In genomic region chr3:58008140-58009025, GRCh38 we compare ENCODE assay signal across 1 cellular context.
TF ChIP-seq lines count a peak whose summit lies in the region.

A gene with protein sequence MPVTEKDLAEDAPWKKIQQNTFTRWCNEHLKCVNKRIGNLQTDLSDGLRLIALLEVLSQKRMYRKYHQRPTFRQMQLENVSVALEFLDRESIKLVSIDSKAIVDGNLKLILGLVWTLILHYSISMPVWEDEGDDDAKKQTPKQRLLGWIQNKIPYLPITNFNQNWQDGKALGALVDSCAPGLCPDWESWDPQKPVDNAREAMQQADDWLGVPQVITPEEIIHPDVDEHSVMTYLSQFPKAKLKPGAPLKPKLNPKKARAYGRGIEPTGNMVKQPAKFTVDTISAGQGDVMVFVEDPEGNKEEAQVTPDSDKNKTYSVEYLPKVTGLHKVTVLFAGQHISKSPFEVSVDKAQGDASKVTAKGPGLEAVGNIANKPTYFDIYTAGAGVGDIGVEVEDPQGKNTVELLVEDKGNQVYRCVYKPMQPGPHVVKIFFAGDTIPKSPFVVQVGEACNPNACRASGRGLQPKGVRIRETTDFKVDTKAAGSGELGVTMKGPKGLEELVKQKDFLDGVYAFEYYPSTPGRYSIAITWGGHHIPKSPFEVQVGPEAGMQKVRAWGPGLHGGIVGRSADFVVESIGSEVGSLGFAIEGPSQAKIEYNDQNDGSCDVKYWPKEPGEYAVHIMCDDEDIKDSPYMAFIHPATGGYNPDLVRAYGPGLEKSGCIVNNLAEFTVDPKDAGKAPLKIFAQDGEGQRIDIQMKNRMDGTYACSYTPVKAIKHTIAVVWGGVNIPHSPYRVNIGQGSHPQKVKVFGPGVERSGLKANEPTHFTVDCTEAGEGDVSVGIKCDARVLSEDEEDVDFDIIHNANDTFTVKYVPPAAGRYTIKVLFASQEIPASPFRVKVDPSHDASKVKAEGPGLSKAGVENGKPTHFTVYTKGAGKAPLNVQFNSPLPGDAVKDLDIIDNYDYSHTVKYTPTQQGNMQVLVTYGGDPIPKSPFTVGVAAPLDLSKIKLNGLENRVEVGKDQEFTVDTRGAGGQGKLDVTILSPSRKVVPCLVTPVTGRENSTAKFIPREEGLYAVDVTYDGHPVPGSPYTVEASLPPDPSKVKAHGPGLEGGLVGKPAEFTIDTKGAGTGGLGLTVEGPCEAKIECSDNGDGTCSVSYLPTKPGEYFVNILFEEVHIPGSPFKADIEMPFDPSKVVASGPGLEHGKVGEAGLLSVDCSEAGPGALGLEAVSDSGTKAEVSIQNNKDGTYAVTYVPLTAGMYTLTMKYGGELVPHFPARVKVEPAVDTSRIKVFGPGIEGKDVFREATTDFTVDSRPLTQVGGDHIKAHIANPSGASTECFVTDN (N-terminal part only) (plus strand): TSS chr3:58008422. CDS start chr3:58008565, 143 bp downstream.

TF ChIP-seq in WTC11, 78 proteins besides CTCF, POLR2A, EP300 and RAD21 (continued from another document):
- TF ChIP-seq, protein P1, sequence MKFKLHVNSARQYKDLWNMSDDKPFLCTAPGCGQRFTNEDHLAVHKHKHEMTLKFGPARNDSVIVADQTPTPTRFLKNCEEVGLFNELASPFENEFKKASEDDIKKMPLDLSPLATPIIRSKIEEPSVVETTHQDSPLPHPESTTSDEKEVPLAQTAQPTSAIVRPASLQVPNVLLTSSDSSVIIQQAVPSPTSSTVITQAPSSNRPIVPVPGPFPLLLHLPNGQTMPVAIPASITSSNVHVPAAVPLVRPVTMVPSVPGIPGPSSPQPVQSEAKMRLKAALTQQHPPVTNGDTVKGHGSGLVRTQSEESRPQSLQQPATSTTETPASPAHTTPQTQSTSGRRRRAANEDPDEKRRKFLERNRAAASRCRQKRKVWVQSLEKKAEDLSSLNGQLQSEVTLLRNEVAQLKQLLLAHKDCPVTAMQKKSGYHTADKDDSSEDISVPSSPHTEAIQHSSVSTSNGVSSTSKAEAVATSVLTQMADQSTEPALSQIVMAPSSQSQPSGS (CRISPR knock-in tag; IDR thresholded peaks at IDR 0.05; ENCODE audit: borderline replicate concordance, low read depth): no peak
- TF ChIP-seq NR3C1 (CRISPR knock-in tag; conservative IDR thresholded peaks at IDR 0.05; ENCODE audit: low read depth): no peak
- peak; percentile 82; the same call in 1 of the 2 replicates for TF ChIP-seq FOXP1 (CRISPR knock-in tag; IDR thresholded peaks at IDR 0.05; ENCODE audit: borderline replicate concordance)
- TF ChIP-seq GABPB1 (CRISPR knock-in tag; IDR thresholded peaks at IDR 0.05): peak; percentile 42; the same call in 1 of the 2 replicates
- TF ChIP-seq FOXP4 (CRISPR knock-in tag; IDR thresholded peaks at IDR 0.05): peak; percentile 51
- no peak for TF ChIP-seq GRHL2 (CRISPR knock-in tag; IDR thresholded peaks at IDR 0.05; ENCODE audit: insufficient replicate concordance, severe bottlenecking)
- no peak; the same call in 1 of the 2 replicates for TF ChIP-seq TEAD1 (CRISPR knock-in tag; IDR thresholded peaks at IDR 0.05)
- 0 out of 2 replicates have a peak, but pooled peaks have one; percentile 75 for TF ChIP-seq MLX (CRISPR knock-in tag; IDR thresholded peaks at IDR 0.05)
- no peak for TF ChIP-seq HMGA2 (CRISPR knock-in tag; IDR thresholded peaks at IDR 0.05)
- peak; percentile 74 for TF ChIP-seq HMGXB4 (CRISPR knock-in tag; IDR thresholded peaks at IDR 0.05)
- TF ChIP-seq ETV6 (CRISPR knock-in tag; IDR thresholded peaks at IDR 0.05): 0 out of 2 replicates have a peak, but pooled peaks have one; percentile 58
- TF ChIP-seq ZNF317 (CRISPR knock-in tag; IDR thresholded peaks at IDR 0.05; ENCODE audit: borderline replicate concordance, low read depth): 0 out of 2 replicates have a peak, but pooled peaks have one; percentile 49
- TF ChIP-seq ATF1 (CRISPR knock-in tag; IDR thresholded peaks at IDR 0.05): peak; percentile 89; the same call in 1 of the 2 replicates
- no peak for TF ChIP-seq ZNF263 (CRISPR knock-in tag; IDR thresholded peaks at IDR 0.05; ENCODE audit: low read depth)
- TF ChIP-seq, protein P2, sequence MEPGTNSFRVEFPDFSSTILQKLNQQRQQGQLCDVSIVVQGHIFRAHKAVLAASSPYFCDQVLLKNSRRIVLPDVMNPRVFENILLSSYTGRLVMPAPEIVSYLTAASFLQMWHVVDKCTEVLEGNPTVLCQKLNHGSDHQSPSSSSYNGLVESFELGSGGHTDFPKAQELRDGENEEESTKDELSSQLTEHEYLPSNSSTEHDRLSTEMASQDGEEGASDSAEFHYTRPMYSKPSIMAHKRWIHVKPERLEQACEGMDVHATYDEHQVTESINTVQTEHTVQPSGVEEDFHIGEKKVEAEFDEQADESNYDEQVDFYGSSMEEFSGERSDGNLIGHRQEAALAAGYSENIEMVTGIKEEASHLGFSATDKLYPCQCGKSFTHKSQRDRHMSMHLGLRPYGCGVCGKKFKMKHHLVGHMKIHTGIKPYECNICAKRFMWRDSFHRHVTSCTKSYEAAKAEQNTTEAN (CRISPR knock-in tag; IDR thresholded peaks at IDR 0.05): no peak; the same call in 1 of the 2 replicates
- TF ChIP-seq OVOL2 (CRISPR knock-in tag; IDR thresholded peaks at IDR 0.05; ENCODE audit: borderline replicate concordance): no peak
- TF ChIP-seq, protein P3, sequence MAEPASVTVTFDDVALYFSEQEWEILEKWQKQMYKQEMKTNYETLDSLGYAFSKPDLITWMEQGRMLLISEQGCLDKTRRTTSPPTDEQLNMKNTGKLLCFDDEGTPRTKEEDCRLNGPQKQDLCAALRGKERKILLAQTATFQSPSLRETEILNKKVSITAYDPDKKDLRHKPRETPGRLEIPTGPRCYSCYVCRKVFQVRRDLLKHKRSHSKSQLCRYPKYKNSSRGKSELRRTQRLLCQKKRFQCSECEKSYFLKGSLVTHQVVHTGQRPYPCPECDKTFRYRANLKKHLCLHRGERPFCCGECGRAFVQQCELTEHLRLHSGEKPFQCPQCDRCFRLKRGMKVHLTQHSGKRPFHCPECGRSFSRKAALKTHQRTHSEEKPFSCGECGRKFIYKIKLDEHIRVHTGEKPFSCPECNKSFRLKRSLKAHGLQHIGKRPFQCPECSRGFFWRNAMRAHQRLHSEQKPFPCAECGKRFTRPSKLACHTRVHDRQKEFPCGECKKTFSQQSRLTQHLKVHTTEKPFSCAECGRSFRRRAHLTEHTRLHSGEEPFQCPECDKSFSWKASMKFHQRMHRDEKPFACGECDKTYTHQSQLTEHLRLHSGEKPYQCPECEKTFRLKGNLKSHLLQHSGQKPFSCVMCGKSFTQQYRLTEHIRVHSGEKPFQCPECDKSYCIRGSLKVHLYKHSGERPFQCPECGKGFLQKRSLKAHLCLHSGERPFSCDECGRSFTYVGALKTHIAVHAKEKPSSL (CRISPR knock-in tag; conservative IDR thresholded peaks at IDR 0.05): no peak
- TF ChIP-seq ZNF396 (CRISPR knock-in tag; IDR thresholded peaks at IDR 0.05; ENCODE audit: borderline replicate concordance): no peak
- TF ChIP-seq TP53 (CRISPR knock-in tag; IDR thresholded peaks at IDR 0.05): no peak; the same call in 1 of the 2 replicates
- TF ChIP-seq RORB (CRISPR knock-in tag; IDR thresholded peaks at IDR 0.05): no peak
- TF ChIP-seq ZSCAN18 (CRISPR knock-in tag; IDR thresholded peaks at IDR 0.05): no peak
- no peak for TF ChIP-seq IRF2 (CRISPR knock-in tag; IDR thresholded peaks at IDR 0.05; ENCODE audit: borderline replicate concordance, low read depth)
- TF ChIP-seq, protein P4, sequence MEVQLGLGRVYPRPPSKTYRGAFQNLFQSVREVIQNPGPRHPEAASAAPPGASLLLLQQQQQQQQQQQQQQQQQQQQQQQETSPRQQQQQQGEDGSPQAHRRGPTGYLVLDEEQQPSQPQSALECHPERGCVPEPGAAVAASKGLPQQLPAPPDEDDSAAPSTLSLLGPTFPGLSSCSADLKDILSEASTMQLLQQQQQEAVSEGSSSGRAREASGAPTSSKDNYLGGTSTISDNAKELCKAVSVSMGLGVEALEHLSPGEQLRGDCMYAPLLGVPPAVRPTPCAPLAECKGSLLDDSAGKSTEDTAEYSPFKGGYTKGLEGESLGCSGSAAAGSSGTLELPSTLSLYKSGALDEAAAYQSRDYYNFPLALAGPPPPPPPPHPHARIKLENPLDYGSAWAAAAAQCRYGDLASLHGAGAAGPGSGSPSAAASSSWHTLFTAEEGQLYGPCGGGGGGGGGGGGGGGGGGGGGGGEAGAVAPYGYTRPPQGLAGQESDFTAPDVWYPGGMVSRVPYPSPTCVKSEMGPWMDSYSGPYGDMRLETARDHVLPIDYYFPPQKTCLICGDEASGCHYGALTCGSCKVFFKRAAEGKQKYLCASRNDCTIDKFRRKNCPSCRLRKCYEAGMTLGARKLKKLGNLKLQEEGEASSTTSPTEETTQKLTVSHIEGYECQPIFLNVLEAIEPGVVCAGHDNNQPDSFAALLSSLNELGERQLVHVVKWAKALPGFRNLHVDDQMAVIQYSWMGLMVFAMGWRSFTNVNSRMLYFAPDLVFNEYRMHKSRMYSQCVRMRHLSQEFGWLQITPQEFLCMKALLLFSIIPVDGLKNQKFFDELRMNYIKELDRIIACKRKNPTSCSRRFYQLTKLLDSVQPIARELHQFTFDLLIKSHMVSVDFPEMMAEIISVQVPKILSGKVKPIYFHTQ (CRISPR knock-in tag; IDR thresholded peaks at IDR 0.05): no peak
- TF ChIP-seq NFE2L1 (CRISPR knock-in tag; IDR thresholded peaks at IDR 0.05): peak; percentile 45; the same call in 1 of the 2 replicates
- TF ChIP-seq, protein P5, sequence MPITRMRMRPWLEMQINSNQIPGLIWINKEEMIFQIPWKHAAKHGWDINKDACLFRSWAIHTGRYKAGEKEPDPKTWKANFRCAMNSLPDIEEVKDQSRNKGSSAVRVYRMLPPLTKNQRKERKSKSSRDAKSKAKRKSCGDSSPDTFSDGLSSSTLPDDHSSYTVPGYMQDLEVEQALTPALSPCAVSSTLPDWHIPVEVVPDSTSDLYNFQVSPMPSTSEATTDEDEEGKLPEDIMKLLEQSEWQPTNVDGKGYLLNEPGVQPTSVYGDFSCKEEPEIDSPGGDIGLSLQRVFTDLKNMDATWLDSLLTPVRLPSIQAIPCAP (CRISPR knock-in tag; IDR thresholded peaks at IDR 0.05): no peak
- TF ChIP-seq ELF4 (CRISPR knock-in tag; IDR thresholded peaks at IDR 0.05; ENCODE audit: low read depth): no peak
- peak; percentile 90; the same call in 1 of the 2 replicates for TF ChIP-seq FOXK1 (CRISPR knock-in tag; IDR thresholded peaks at IDR 0.05)
